ENCODE assay signal across 15 cellular contexts in the genomic region with DNA sequence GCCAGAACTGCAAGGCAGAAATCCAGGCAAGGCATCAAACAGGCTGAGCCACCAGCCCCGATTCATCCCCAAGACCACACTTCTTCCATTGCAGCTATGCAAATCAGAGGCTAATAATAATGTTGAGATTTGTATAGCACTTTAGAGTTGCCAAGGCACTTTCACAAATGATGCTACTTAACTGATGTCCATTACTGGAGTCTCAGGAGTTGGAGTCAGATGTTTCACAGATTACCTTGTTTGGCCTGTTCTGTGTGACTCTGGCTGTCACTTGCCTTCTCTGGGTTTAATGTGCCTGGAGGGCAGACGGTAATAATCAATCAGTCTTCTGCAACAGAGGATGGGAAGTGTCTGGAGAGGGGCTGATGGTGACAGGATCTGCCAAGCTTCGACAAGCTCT. TPM values are rescaled to one million over a fixed set of nuclear protein-coding genes. Genes with fewer than 3 reads are reported as not detected.
DNase-seq lines count a peak whose midpoint lies in the region; ATAC-seq and TF ChIP-seq lines count a peak whose summit lies in the region.
"Had no signal": no experiment of that assay in that cellular context is flagged by ENCODE, and none has a peak within 500 bp of the region (broad histone marks: within the 10 kb centered on the region; RNA-seq: fewer than 3 reads in every experiment).

No MANE protein-coding gene starts in this region.

- H3K27me3 ChIP-seq in transverse colon = no peaks in the 10 kb centered on the region
- H3K27me3 ChIP-seq: body of pancreas had no signal

- ATAC-seq in naive B cell (ENCODE audit: low read depth in 2 of 2) (no peak), HG03571 (IDR thresholded peaks at IDR 0.05; ENCODE audit: unreplicated experiment) (no peak)
- ATAC-seq: body of pancreas, T-helper 17 cell had no signal

- intact Hi-C loops in CD14-positive monocyte (cut with micrococcal nuclease) = loop anchor here (10.0 kb wide), 2 partner anchors 126 to 276 kb away; a partner anchor contains a TSS
- intact Hi-C loops in transverse colon (cut with DNase I; ENCODE audit: low total_unique reads) = no loop called here

- H3K27ac Mint-ChIP-seq in CD14-positive monocyte = peak overlapping the region in 4 of 7 donors; percentile 22 to 74 (median 50)
- peak overlapping the region in 5 of 6 donors; percentile 19 to 89 (median 84) for H3K27ac Mint-ChIP-seq in naive B cell
- H3K27ac Mint-ChIP-seq: T-helper 17 cell had no signal

- WGBS in transverse colon (ENCODE audit: low coverage in 1 of 2), 2 donors = 70 to 83% methylated on average over 1 to 3 of the region's 3 CpGs

- peaks cover 0 to 49% (median 11%) of the 10 kb centered on the region in 4 donors for H3K4me1 ChIP-seq in transverse colon
- H3K4me1 ChIP-seq: body of pancreas had no signal

- H3K36me3 ChIP-seq in transverse colon = no peaks in the 10 kb centered on the region

- no peaks in the 10 kb centered on the region for H3K9me3 ChIP-seq in transverse colon
- H3K9me3 ChIP-seq: body of pancreas had no signal

- DNase-seq in NCI-H446 treated with DMSO at 0.1 percent for 48 hours (lab: John Stamatoyannopoulos, UW) (peak; percentile 55), NCI-H446 (lab: John Stamatoyannopoulos, UW) (no peak), CD14-positive monocyte (ENCODE audit: low spot score) (no peak), NCI-H526 treated with DMSO at 0.1 percent for 48 hours (lab: John Stamatoyannopoulos, UW) (peak; percentile 59), naive B cell (no peak), transverse colon (no peak), HEK293T (ENCODE audit: extremely low spot score) (no peak)
- DNase-seq: activated gamma-delta T cell; body of pancreas; kidney; midbrain; stimulated activated CD4-positive, alpha-beta T cell treated with anti-CD3 and anti-CD28 coated beads, Interleukin-2, amount 100 ng/mL, for 48 hours; T-helper 17 cell had no signal

- H3K4me1 Mint-ChIP-seq in CD14-positive monocyte (peaks cover 17% of the 10 kb centered on the region), naive B cell (peaks cover 33 to 54% (median 35%) of the 10 kb centered on the region in 3 donors)

- H3K36me3 Mint-ChIP-seq in CD14-positive monocyte (peaks cover 0 to 45% of the 10 kb centered on the region in 2 donors), naive B cell (peaks cover 10 to 18% of the 10 kb centered on the region in 2 donors)

- H3K9me3 Mint-ChIP-seq in CD14-positive monocyte (no peaks in the 10 kb centered on the region), naive B cell (no peaks in the 10 kb centered on the region)

- POLR2A ChIA-PET in HEK293T (lab: Yijun Ruan, JAX) = interaction anchor here (1.7 kb wide), 1 partner anchor 127 kb away, joined by 4 read pairs; a partner anchor contains a TSS

- in situ Hi-C loops in transverse colon (cut with MboI; ENCODE audit: low pct_ligation_motif_present in 1 of 4, low pct_unique_long_range_greater_than_20kb in 1 of 4, low sequenced_read_pairs in 3 of 4) = loop anchor here in 1 of 4 donors (5.0 kb wide), 1 partner anchor 79 kb away; no protein-coding TSS in a partner anchor

- TF ChIP-seq EP300 in transverse colon (IDR thresholded peaks at IDR 0.05; ENCODE audit: low read depth) = no peak

- TF ChIP-seq POLR2A in transverse colon (IDR thresholded peaks at IDR 0.05) = no peak

- H3K27ac ChIP-seq in transverse colon = peak overlapping the region in 1 of 4 donors; percentile 1
- H3K27ac ChIP-seq: 22Rv1, body of pancreas had no signal

- H3K27me3 Mint-ChIP-seq in CD14-positive monocyte (ENCODE audit: low read depth in 3 of 3) (no peaks in the 10 kb centered on the region), naive B cell (no peaks in the 10 kb centered on the region)
- H3K27me3 Mint-ChIP-seq: T-helper 17 cell had no signal

- CTCF ChIA-PET in HEK293T (lab: Yijun Ruan, JAX) = interaction anchor here (1.6 kb wide), 1 partner anchor 140 kb away, joined by 4 read pairs; no protein-coding TSS in a partner anchor

- TF ChIP-seq CTCF in CD14-positive monocyte (IDR thresholded peaks at IDR 0.05) = no peak
- TF ChIP-seq CTCF in transverse colon (IDR thresholded peaks at IDR 0.05) = no peak

- H3K4me3 ChIP-seq in transverse colon = no peak overlapping the region
- H3K4me3 ChIP-seq: body of pancreas had no signal

- H3K4me3 Mint-ChIP-seq in CD14-positive monocyte (no peak overlapping the region), naive B cell (no peak overlapping the region)
- H3K4me3 Mint-ChIP-seq: T-helper 17 cell had no signal

TF ChIP-seq in HEK293T, 16 proteins besides CTCF, POLR2A, EP300 and RAD21:
- no peak for TF ChIP-seq CTBP1 (IDR thresholded peaks at IDR 0.05; ENCODE audit: borderline replicate concordance)
- TF ChIP-seq FOXA1 (IDR thresholded peaks at IDR 0.05) = no peak
- TF ChIP-seq HDGF (IDR thresholded peaks at IDR 0.05; ENCODE audit: borderline replicate concordance) = no peak
- no peak for TF ChIP-seq ARNT (IDR thresholded peaks at IDR 0.05)
- TF ChIP-seq SUZ12 (IDR thresholded peaks at IDR 0.05) = no peak
- TF ChIP-seq ZNF384 (IDR thresholded peaks at IDR 0.05) = no peak
- TF ChIP-seq LEF1 (IDR thresholded peaks at IDR 0.05; ENCODE audit: borderline replicate concordance) = no peak
- TF ChIP-seq, protein P1, sequence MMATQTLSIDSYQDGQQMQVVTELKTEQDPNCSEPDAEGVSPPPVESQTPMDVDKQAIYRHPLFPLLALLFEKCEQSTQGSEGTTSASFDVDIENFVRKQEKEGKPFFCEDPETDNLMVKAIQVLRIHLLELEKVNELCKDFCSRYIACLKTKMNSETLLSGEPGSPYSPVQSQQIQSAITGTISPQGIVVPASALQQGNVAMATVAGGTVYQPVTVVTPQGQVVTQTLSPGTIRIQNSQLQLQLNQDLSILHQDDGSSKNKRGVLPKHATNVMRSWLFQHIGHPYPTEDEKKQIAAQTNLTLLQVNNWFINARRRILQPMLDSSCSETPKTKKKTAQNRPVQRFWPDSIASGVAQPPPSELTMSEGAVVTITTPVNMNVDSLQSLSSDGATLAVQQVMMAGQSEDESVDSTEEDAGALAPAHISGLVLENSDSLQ (IDR thresholded peaks at IDR 0.05) = no peak
- no peak for TF ChIP-seq FOXM1 (IDR thresholded peaks at IDR 0.05; ENCODE audit: borderline replicate concordance)
- TF ChIP-seq TARDBP (IDR thresholded peaks at IDR 0.05) = no peak
- no peak for TF ChIP-seq FOXK2 (IDR thresholded peaks at IDR 0.05)
- TF ChIP-seq ELF4 (IDR thresholded peaks at IDR 0.05) = no peak
- no peak for TF ChIP-seq L3MBTL2 (conservative IDR thresholded peaks at IDR 0.05)
- no peak for TF ChIP-seq SP1 (IDR thresholded peaks at IDR 0.05)
- TF ChIP-seq NFRKB (IDR thresholded peaks at IDR 0.05) = no peak
- TF ChIP-seq BHLHE40 (IDR thresholded peaks at IDR 0.05; ENCODE audit: borderline replicate concordance) = no peak

RNA-seq across cellular contexts. Expression of a gene that starts 40.8 kb away (rescaled TPM):
- polyA plus RNA-seq in CD14-positive monocyte = 10 to 100 TPM; 61.8 to 63.6 TPM
- polyA plus RNA-seq in naive B cell (ENCODE audit: low read depth in 6 of 6) = 10 to 100 TPM; 23.5 to 64.2 (median 29.7) TPM
- total RNA-seq in transverse colon = 10 to 100 TPM; 32.9 to 79.5 (median 58.2) TPM

RNA-seq across cellular contexts. Expression of a gene that starts 51.0 kb away (rescaled TPM):
- polyA plus RNA-seq in CD14-positive monocyte (100 to 1,000 TPM; 216 to 218 TPM), naive B cell (ENCODE audit: low read depth in 6 of 6) (100 to 1,000 TPM; 273 to 418 (median 333) TPM)
- total RNA-seq in transverse colon = 10 to 100 TPM in 2 of 4 donors, 1 to 10 TPM in 2; 6.0 to 29.2 (median 15.9) TPM

Comparison
In these comparisons a context has a peak if more than half of its experiments do, and no peak if none do; other contexts are left out.
1. DNase-seq: peak in NCI-H446 treated with DMSO at 0.1 percent for 48 hours (single experiment) and NCI-H526 treated with DMSO at 0.1 percent for 48 hours (single experiment); none in NCI-H446 (0 of 2), CD14-positive monocyte (single experiment), naive B cell (single experiment), transverse colon (single experiment) and HEK293T (single experiment).